In genomic region chr11:102733232-102733875, GRCh38 we compare ENCODE assay signal across 8 cellular contexts. TPM values are rescaled to one million over a fixed set of nuclear protein-coding genes. Genes with fewer than 3 reads are reported as not detected.
A peak's percentile ranks its signal among the peaks of the same experiment; 100 is the strongest.
DNase-seq lines count a peak whose midpoint lies in the region; ATAC-seq lines count a peak whose summit lies in the region.

No MANE protein-coding gene starts in this region.

- intact Hi-C loops in activated naive CD4-positive, alpha-beta T cell treated with anti-CD3 and anti-CD28 coated beads for 36 hours (cut with micrococcal nuclease) = loop anchor here (1.0 to 5.0 kb wide), 5 partner anchors 47 to 869 kb away; partner anchors contain the start of gene MMP10

- no peak overlapping the region for H3K4me3 Mint-ChIP-seq in activated naive CD4-positive, alpha-beta T cell treated with anti-CD3 and anti-CD28 coated beads for 36 hours

- H3K27me3 Mint-ChIP-seq in activated naive CD4-positive, alpha-beta T cell treated with anti-CD3 and anti-CD28 coated beads for 36 hours (ENCODE audit: low read depth) = peaks cover 4% of the 10 kb centered on the region

- no peaks in the 10 kb centered on the region for H3K9me3 Mint-ChIP-seq in activated naive CD4-positive, alpha-beta T cell treated with anti-CD3 and anti-CD28 coated beads for 36 hours

- no peaks in the 10 kb centered on the region for H3K36me3 Mint-ChIP-seq in activated naive CD4-positive, alpha-beta T cell treated with anti-CD3 and anti-CD28 coated beads for 36 hours (ENCODE audit: low read depth)

- ATAC-seq in GM19351 (IDR thresholded peaks at IDR 0.05; ENCODE audit: unreplicated experiment) (peak; percentile 97), HG03378 (IDR thresholded peaks at IDR 0.05; ENCODE audit: unreplicated experiment) (peak; percentile 90)

- CTCF ChIA-PET in activated naive CD4-positive, alpha-beta T cell treated with anti-CD3 and anti-CD28 coated beads for 36 hours (lab: Charles Lee) = interaction anchor here (1.2 to 2.1 kb wide), 4 partner anchors 16 to 208 kb away, joined by 3 to 13 read pairs (median 4); no protein-coding TSS in a partner anchor

- H3K27ac Mint-ChIP-seq in activated naive CD4-positive, alpha-beta T cell treated with anti-CD3 and anti-CD28 coated beads for 36 hours = no peak overlapping the region

- peak; percentile 73 for DNase-seq in Daoy (ENCODE audit: low read depth)
- peak; percentile 52 for DNase-seq in NCI-H748 treated with DMSO at 0.1 percent for 48 hours (lab: John Stamatoyannopoulos, UW)
- DNase-seq in activated naive CD4-positive, alpha-beta T cell treated with anti-CD3 and anti-CD28 coated beads for 36 hours = peak; percentile 77
- DNase-seq in iPS DF 4.7 (ENCODE audit: extremely low read depth, low spot score) = peak; percentile 41
- DNase-seq in stimulated activated CD8-positive, alpha-beta memory T cell treated with anti-CD3 and anti-CD28 coated beads, Interleukin-4, amount 100 ng/mL, for 48 hours = peak; percentile 79
- DNase-seq in effector CD4-positive, alpha-beta T cell = no peak

- no peaks in the 10 kb centered on the region for H3K4me1 Mint-ChIP-seq in activated naive CD4-positive, alpha-beta T cell treated with anti-CD3 and anti-CD28 coated beads for 36 hours (ENCODE audit: low read depth)

RNA-seq across cellular contexts. Expression of gene MMP8, which starts 8.6 kb away (rescaled TPM):
- not detected in 2 replicates for total RNA-seq in Daoy (2014; rRNA removed; shearing (Covaris generic))
- total RNA-seq in activated naive CD4-positive, alpha-beta T cell treated with anti-CD3 and anti-CD28 coated beads for 36 hours = not detected

RNA-seq across cellular contexts. Expression of gene MMP27, which starts 27.8 kb away (rescaled TPM):
- not detected in 2 replicates for total RNA-seq in Daoy (2014; rRNA removed; shearing (Covaris generic))
- total RNA-seq in activated naive CD4-positive, alpha-beta T cell treated with anti-CD3 and anti-CD28 coated beads for 36 hours = not detected

RNA-seq across cellular contexts. Expression of gene MMP10, which starts 47.1 kb away (rescaled TPM):
- total RNA-seq in Daoy (2014; rRNA removed; shearing (Covaris generic)) = not detected in 2 replicates
- total RNA-seq in activated naive CD4-positive, alpha-beta T cell treated with anti-CD3 and anti-CD28 coated beads for 36 hours = not detected
